19 cellular contexts compared by ENCODE assay signal in the genomic region with DNA sequence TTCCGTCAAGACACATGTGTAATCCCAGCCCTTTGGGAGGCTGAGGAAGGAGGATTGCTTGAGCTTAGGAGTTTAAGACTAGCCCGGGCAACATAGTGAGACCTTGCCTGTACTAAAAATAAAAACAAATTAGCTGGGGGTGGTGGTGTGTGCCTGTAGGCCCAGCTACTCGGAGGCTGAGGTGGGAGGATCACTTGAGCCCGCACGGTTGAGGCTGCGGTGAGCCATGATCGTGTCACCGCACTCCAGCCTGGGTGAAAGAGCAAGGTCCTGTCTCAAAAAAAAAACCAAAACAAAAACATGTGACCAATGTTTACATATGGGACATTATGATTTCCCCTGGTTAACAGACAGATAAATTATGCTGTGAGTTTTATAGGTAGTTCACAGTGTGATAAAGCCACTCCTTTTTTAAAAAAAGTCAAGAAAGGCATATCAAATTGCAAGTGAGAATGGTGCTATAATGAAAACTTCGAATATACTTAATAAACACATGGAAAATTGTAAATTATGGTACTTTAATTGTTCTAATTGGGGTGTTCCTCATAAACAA. TPM values are rescaled to one million over a fixed set of nuclear protein-coding genes. Genes with fewer than 3 reads are reported as not detected.
DNase-seq lines count a peak whose midpoint lies in the region; ATAC-seq and TF ChIP-seq lines count a peak whose summit lies in the region.
"Had no signal": no experiment of that assay in that cellular context is flagged by ENCODE, and none has a peak within 500 bp of the region (broad histone marks: within the 10 kb centered on the region; RNA-seq: fewer than 3 reads in every experiment).

No MANE protein-coding gene starts in this region.

- H3K9me3 ChIP-seq in HEK293 (ENCODE audit: control insufficient read depth, insufficient read depth, low read depth, low read length) = no peaks in the 10 kb centered on the region
- H3K9me3 ChIP-seq: BLaER1, Caco-2 had no signal

- CTCF ChIA-PET in activated naive CD4-positive, alpha-beta T cell treated with anti-CD3 and anti-CD28 coated beads, Interleukin-2, amount 10 ng/mL, durations not matched to agents 7 days and 5 days (lab: Charles Lee) = no interaction called here
- CTCF ChIA-PET in HEK293 (lab: Yijun Ruan, JAX) = interaction anchor here (0.7 kb wide), 1 partner anchor 17 kb away, joined by 3 read pairs; no protein-coding TSS in a partner anchor

- H3K4me3 Mint-ChIP-seq in activated naive CD4-positive, alpha-beta T cell treated with anti-CD3 and anti-CD28 coated beads, Interleukin-2, amount 50 U/mL, for 24 hours = no peak overlapping the region
- H3K4me3 Mint-ChIP-seq in activated naive CD4-positive, alpha-beta T cell treated with anti-CD3 and anti-CD28 coated beads, Interleukin-2, amount 10 ng/mL, durations not matched to agents 7 days and 5 days = no peak overlapping the region
- H3K4me3 Mint-ChIP-seq: B cell; CD8-positive, alpha-beta T cell; HFFc6 had no signal

- H3K4me1 Mint-ChIP-seq in activated naive CD4-positive, alpha-beta T cell treated with anti-CD3 and anti-CD28 coated beads, Interleukin-2, amount 50 U/mL, for 24 hours = peaks cover 62% of the 10 kb centered on the region
- peaks cover under 1% of the 10 kb centered on the region for H3K4me1 Mint-ChIP-seq in activated naive CD4-positive, alpha-beta T cell treated with anti-CD3 and anti-CD28 coated beads, Interleukin-2, amount 10 ng/mL, durations not matched to agents 7 days and 5 days

- H3K27ac Mint-ChIP-seq in activated naive CD4-positive, alpha-beta T cell treated with anti-CD3 and anti-CD28 coated beads, Interleukin-2, amount 50 U/mL, for 24 hours = peak overlapping the region; percentile 4
- H3K27ac Mint-ChIP-seq in activated naive CD4-positive, alpha-beta T cell treated with anti-CD3 and anti-CD28 coated beads, Interleukin-2, amount 10 ng/mL, durations not matched to agents 7 days and 5 days = no peak overlapping the region
- H3K27ac Mint-ChIP-seq: B cell; CD8-positive, alpha-beta T cell; HFFc6 had no signal

- intact Hi-C loops in left colon (cut with DNase I, micrococcal nuclease) = no loop called here

- TF ChIP-seq CTCF in HEK293 (tag by site-specific recombination; IDR thresholded peaks at IDR 0.05) = no peak

- no peak overlapping the region for H3K4me3 ChIP-seq in HEK293 (ENCODE audit: low read depth, low read length)
- H3K4me3 ChIP-seq: BLaER1, GM23248 had no signal

- H3K9me3 Mint-ChIP-seq in activated naive CD4-positive, alpha-beta T cell treated with anti-CD3 and anti-CD28 coated beads, Interleukin-2, amount 50 U/mL, for 24 hours = no peaks in the 10 kb centered on the region
- no peaks in the 10 kb centered on the region for H3K9me3 Mint-ChIP-seq in activated naive CD4-positive, alpha-beta T cell treated with anti-CD3 and anti-CD28 coated beads, Interleukin-2, amount 10 ng/mL, durations not matched to agents 7 days and 5 days
- H3K9me3 Mint-ChIP-seq: CD4-positive, CD25-positive, alpha-beta regulatory T cell; CD8-positive, alpha-beta T cell; HFFc6 had no signal

- H3K27me3 Mint-ChIP-seq in activated naive CD4-positive, alpha-beta T cell treated with anti-CD3 and anti-CD28 coated beads, Interleukin-2, amount 50 U/mL, for 24 hours = no peaks in the 10 kb centered on the region
- H3K27me3 Mint-ChIP-seq in activated naive CD4-positive, alpha-beta T cell treated with anti-CD3 and anti-CD28 coated beads, Interleukin-2, amount 10 ng/mL, durations not matched to agents 7 days and 5 days = no peaks in the 10 kb centered on the region
- H3K27me3 Mint-ChIP-seq: B cell; CD4-positive, CD25-positive, alpha-beta regulatory T cell had no signal

- ATAC-seq in left colon (peak; percentile 89), esophagus mucosa (no peak), GM18858 (IDR thresholded peaks at IDR 0.05; ENCODE audit: unreplicated experiment) (no peak)
- ATAC-seq: CD8-positive, alpha-beta T cell had no signal

- no peaks in the 10 kb centered on the region for H3K4me1 ChIP-seq in HEK293 (ENCODE audit: control insufficient read depth, insufficient read depth, low read length)
- H3K4me1 ChIP-seq: Caco-2 had no signal

- H3K27ac ChIP-seq in HEK293 (ENCODE audit: extremely low read depth, low read depth, low read length) = no peak overlapping the region
- H3K27ac ChIP-seq: 22Rv1, BLaER1, C4-2B, GM23248 had no signal

- POLR2A ChIA-PET in HEK293 (lab: Yijun Ruan, JAX) = interaction anchor here (1.1 kb wide), 1 partner anchor 9 kb away, joined by 3 read pairs; the partner anchor contains the start of gene BBX

- H3K36me3 ChIP-seq in HEK293 (ENCODE audit: control insufficient read depth in 2 of 2, insufficient read depth in 1 of 2, low read length in 2 of 2) = peaks cover 0 to 21% of the 10 kb centered on the region in 2 experiments; a peak in 2 of 3 replicates

- DNase-seq in activated naive CD4-positive, alpha-beta T cell treated with anti-CD3 and anti-CD28 coated beads, Interleukin-2, amount 10 ng/mL, durations not matched to agents 7 days and 5 days = no peak
- DNase-seq in left colon = peak in 1 of 2 donors; percentile 10
- DNase-seq: Caco-2; CD4-positive, CD25-positive, alpha-beta regulatory T cell; CD8-positive, alpha-beta T cell; DMS153; DND-41; GM23248; H7; HCEC 1CT; HFFc6 had no signal

- peaks cover 10% of the 10 kb centered on the region for H3K36me3 Mint-ChIP-seq in activated naive CD4-positive, alpha-beta T cell treated with anti-CD3 and anti-CD28 coated beads, Interleukin-2, amount 50 U/mL, for 24 hours
- peaks cover 17% of the 10 kb centered on the region for H3K36me3 Mint-ChIP-seq in activated naive CD4-positive, alpha-beta T cell treated with anti-CD3 and anti-CD28 coated beads, Interleukin-2, amount 10 ng/mL, durations not matched to agents 7 days and 5 days

TF ChIP-seq in HEK293, 187 proteins besides CTCF, POLR2A, EP300 and RAD21:
- TF ChIP-seq PRDM6 (tag by site-specific recombination; IDR thresholded peaks at IDR 0.05) (peak; percentile 68), ZNF112 (tag by site-specific recombination; IDR thresholded peaks at IDR 0.05) (no peak), FEZF1 (tag by site-specific recombination; IDR thresholded peaks at IDR 0.05) (peak; percentile 33; the same call in 1 of the 2 replicates), ZNF202 (tag by site-specific recombination; IDR thresholded peaks at IDR 0.05; ENCODE audit: borderline replicate concordance) (peak; percentile 43; the same call in 1 of the 2 replicates)

RNA-seq across cellular contexts. Expression of gene BBX, which starts 9.2 kb away (rescaled TPM):
- 10 to 100 TPM; 24.4 to 25.0 TPM for total RNA-seq in left colon
- 19.9 TPM for total RNA-seq in esophagus mucosa
